Comparison of ENCODE assay signal across 1 cellular context in the genomic region with DNA sequence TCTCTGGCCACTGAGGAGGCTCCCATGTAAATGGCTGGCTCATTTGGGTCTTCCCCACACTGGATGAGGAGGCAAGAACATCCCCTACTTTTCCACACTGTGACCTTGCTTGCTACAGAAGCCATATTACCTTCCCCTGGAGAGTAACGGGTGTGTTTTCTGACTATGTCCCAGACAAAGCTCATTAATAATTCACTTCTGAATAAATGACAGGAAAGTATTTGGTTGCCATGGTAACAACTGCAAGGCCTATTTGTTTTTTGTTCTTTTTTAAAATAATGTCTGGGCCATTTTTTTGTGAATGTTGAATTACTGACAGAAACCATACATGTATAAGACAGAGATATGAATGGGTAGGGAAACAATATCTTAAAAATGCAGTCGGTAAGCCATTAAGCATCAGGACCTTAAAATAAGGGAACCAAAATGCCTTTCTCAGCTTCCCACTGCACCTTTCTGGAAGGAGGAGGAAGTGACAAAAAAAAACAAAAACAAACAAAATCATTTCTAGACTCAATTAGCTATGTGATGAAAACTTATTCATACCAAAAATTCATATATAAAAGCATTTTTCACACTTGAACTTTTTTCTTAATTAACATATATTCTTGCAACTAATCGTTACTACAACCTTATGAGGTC.
TF ChIP-seq lines count a peak whose summit lies in the region.

No MANE protein-coding gene starts in this region.

TF ChIP-seq in SK-N-SH, 30 proteins besides CTCF, POLR2A, EP300 and RAD21 (continued from another document):
- TF ChIP-seq, protein P1, sequence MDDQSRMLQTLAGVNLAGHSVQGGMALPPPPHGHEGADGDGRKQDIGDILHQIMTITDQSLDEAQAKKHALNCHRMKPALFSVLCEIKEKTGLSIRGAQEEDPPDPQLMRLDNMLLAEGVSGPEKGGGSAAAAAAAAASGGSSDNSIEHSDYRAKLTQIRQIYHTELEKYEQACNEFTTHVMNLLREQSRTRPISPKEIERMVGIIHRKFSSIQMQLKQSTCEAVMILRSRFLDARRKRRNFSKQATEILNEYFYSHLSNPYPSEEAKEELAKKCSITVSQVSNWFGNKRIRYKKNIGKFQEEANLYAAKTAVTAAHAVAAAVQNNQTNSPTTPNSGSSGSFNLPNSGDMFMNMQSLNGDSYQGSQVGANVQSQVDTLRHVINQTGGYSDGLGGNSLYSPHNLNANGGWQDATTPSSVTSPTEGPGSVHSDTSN (IDR thresholded peaks at IDR 0.05) = peak; percentile 25; the same call in 1 of the 2 replicates
- no peak for TF ChIP-seq YY1 (IDR thresholded peaks at IDR 0.05; ENCODE audit: low read depth)
- TF ChIP-seq FOXJ3 (CRISPR knock-in tag; IDR thresholded peaks at IDR 0.05) = no peak
- TF ChIP-seq JUND (IDR thresholded peaks at IDR 0.05) = no peak
- no peak for TF ChIP-seq TAF1 (IDR thresholded peaks at IDR 0.05; ENCODE audit: borderline replicate concordance, low read depth, low read length)
- no peak for TF ChIP-seq ELF1 (IDR thresholded peaks at IDR 0.05)
- no peak for TF ChIP-seq MEF2A (IDR thresholded peaks at IDR 0.05; ENCODE audit: borderline replicate concordance, low read depth)
- no peak for TF ChIP-seq CHD2 (IDR thresholded peaks at IDR 0.05; ENCODE audit: low read length, partially characterized antibody)
- no peak for TF ChIP-seq NRF1 (IDR thresholded peaks at IDR 0.05; ENCODE audit: low read depth, low read length)
TF ChIP-seq in SK-N-SH: peak in this region for 2.
